Comparison of ENCODE assay signal across 1 cellular context in the genomic region with DNA sequence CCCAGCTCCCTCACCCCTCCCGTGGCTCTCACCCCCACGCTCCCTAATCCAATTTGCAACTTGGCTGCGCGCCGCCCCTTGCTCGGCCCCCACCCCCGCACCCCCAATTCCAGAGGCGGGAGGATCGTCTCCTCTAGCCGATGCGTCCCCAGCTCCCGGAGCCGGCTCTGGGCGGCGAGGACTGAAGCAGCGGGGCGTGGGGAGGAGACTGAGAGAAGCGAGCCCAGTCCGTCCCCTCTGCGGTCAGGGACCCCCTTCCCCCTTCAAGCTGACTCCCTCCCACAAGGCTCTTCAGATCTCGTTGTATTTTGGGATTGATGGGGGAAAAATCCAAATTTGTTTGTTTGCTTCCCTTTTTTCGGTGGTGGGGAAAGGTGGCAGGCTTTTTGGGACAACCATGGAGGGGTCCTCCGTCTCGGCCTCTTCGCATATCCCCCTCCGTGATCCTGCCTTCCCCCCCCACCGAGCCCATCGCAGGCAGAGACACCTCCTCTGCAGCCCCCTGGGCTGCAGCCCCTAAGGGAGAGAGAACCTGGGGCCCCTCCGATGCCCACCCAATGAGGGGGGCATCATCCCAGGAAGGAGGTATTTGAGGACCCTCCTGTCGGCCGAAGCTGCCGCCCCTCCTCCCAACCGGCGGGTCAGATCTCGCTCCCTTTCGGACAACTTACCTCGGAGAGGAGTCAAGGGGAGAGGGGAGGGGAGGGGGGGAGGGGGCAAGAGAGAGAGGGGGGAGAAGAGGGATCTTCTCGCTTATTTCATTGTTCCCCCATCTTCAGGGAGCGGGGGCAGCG.
TF ChIP-seq lines count a peak whose summit lies in the region.

No MANE protein-coding gene starts in this region.

TF ChIP-seq in HEK293, 187 proteins besides CTCF, POLR2A, EP300 and RAD21 (continued from another document):
- peak; percentile 78 for TF ChIP-seq ZFHX2 (tag by site-specific recombination; conservative IDR thresholded peaks at IDR 0.05)
- no peak for TF ChIP-seq SP7 (tag by site-specific recombination; IDR thresholded peaks at IDR 0.05)
- TF ChIP-seq, protein P1, sequence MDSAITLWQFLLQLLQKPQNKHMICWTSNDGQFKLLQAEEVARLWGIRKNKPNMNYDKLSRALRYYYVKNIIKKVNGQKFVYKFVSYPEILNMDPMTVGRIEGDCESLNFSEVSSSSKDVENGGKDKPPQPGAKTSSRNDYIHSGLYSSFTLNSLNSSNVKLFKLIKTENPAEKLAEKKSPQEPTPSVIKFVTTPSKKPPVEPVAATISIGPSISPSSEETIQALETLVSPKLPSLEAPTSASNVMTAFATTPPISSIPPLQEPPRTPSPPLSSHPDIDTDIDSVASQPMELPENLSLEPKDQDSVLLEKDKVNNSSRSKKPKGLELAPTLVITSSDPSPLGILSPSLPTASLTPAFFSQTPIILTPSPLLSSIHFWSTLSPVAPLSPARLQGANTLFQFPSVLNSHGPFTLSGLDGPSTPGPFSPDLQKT (IDR thresholded peaks at IDR 0.05; ENCODE audit: borderline replicate concordance, low read depth, low read length), result no peak
- TF ChIP-seq ZNF292 (tag by site-specific recombination; IDR thresholded peaks at IDR 0.05; ENCODE audit: borderline replicate concordance, low read depth), result no peak
- TF ChIP-seq ZNF521 (tag by site-specific recombination; IDR thresholded peaks at IDR 0.05), result no peak
- TF ChIP-seq ZBTB8A (tag by site-specific recombination; IDR thresholded peaks at IDR 0.05), result no peak
- TF ChIP-seq ZNF416 (tag by site-specific recombination; IDR thresholded peaks at IDR 0.05), result no peak
- TF ChIP-seq ZNF341 (tag by site-specific recombination; IDR thresholded peaks at IDR 0.05; ENCODE audit: low read depth), result 0 out of 2 replicates have a peak, but pooled peaks have one; percentile 24
- TF ChIP-seq ZNF114 (tag by site-specific recombination; IDR thresholded peaks at IDR 0.05), result no peak
- TF ChIP-seq ZBTB20 (tag by site-specific recombination; IDR thresholded peaks at IDR 0.05), result no peak
- TF ChIP-seq ZNF768 (tag by site-specific recombination; IDR thresholded peaks at IDR 0.05), result no peak
- TF ChIP-seq ZNF175 (tag by site-specific recombination; IDR thresholded peaks at IDR 0.05), result no peak
- TF ChIP-seq ZNF544 (tag by site-specific recombination; IDR thresholded peaks at IDR 0.05), result no peak
- TF ChIP-seq ZNF596 (tag by site-specific recombination; IDR thresholded peaks at IDR 0.05), result no peak
